1 cellular context compared by ENCODE assay signal in genomic region chr19:33134571-33135041, GRCh38.
TF ChIP-seq lines count a peak whose summit lies in the region.

No MANE protein-coding gene starts in this region.

TF ChIP-seq in GM23338, 12 proteins besides CTCF, POLR2A, EP300 and RAD21 (continued from another document):
- TF ChIP-seq ZNF462 (CRISPR knock-in tag; IDR thresholded peaks at IDR 0.05) = no peak
- no peak for TF ChIP-seq POLR2AphosphoS5 (IDR thresholded peaks at IDR 0.05; ENCODE audit: low read depth)
- no peak for TF ChIP-seq NANOG (IDR thresholded peaks at IDR 0.05; ENCODE audit: borderline replicate concordance)
